Comparison of ENCODE assay signal across 16 cellular contexts in the genomic region with DNA sequence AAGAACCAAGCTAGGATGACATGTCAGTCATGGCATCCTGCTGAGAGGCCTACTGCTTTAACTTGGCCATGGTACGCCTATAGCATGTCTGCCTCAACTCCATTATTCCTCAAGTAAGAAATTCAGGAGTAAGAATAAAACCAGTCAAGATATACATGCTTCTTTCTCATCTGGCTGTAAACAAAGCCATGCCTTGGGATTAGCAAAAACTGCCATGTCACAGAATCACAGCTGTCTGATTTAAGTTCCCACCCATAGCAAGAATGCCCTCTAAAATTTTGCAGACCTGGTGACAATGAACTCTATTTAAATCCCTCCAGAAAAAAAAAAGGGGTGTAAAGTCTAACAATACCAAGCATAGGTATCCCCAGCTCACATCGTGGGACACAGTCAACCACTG. TPM values are rescaled to one million over a fixed set of nuclear protein-coding genes. Genes with fewer than 3 reads are reported as not detected.
DNase-seq lines count a peak whose midpoint lies in the region; ATAC-seq and TF ChIP-seq lines count a peak whose summit lies in the region.
"Had no signal": no experiment of that assay in that cellular context is flagged by ENCODE, and none has a peak within 500 bp of the region (broad histone marks: within the 10 kb centered on the region; RNA-seq: fewer than 3 reads in every experiment).

No MANE protein-coding gene starts in this region.

- no peak for TF ChIP-seq CTCF in esophagus muscularis mucosa (IDR thresholded peaks at IDR 0.05)
- no peak for TF ChIP-seq CTCF in osteocyte (IDR thresholded peaks at IDR 0.05)
- TF ChIP-seq CTCF in vagina (IDR thresholded peaks at IDR 0.05): no peak

- H3K4me3 Mint-ChIP-seq in osteocyte (ENCODE audit: unreplicated experiment): no peak overlapping the region
- no peak overlapping the region for H3K4me3 Mint-ChIP-seq in activated naive CD8-positive, alpha-beta T cell treated with anti-CD3 and anti-CD28 coated beads, Interleukin-2, amount 50 U/mL, for 24 hours
- H3K4me3 Mint-ChIP-seq: CD4-positive, CD25-positive, alpha-beta regulatory T cell; HFFc6 had no signal

- DNase-seq in adipocyte (ENCODE audit: low read depth) (peak; percentile 17), esophagus muscularis mucosa (ENCODE audit: extremely low spot score) (peak; percentile 55), osteocyte (ENCODE audit: extremely low spot score, unreplicated experiment) (no peak), vagina (ENCODE audit: extremely low spot score in 2 of 2) (peak; percentile 1 to 8), C1 segment of cervical spinal cord (lab: John Stamatoyannopoulos, UW) (no peak), HCEC 1CT (no peak)
- no peak for DNase-seq in activated naive CD8-positive, alpha-beta T cell treated with anti-CD3 and anti-CD28 coated beads, Interleukin-2, amount 50 U/mL, for 24 hours
- DNase-seq: 8988T; AML-193; CD4-positive, CD25-positive, alpha-beta regulatory T cell; DMS79 treated with DMSO at 0.1 percent for 48 hours; GDM1; HFFc6 had no signal

- ATAC-seq in activated naive CD8-positive, alpha-beta T cell treated with anti-CD3 and anti-CD28 coated beads, Interleukin-2, amount 50 U/mL, for 24 hours: no peak
- ATAC-seq: HepG2 had no signal

- no peaks in the 10 kb centered on the region for H3K36me3 ChIP-seq in adipocyte (ENCODE audit: control insufficient read depth, insufficient read depth, low read length, severe bottlenecking)
- no peaks in the 10 kb centered on the region for H3K36me3 ChIP-seq in esophagus muscularis mucosa
- no peaks in the 10 kb centered on the region for H3K36me3 ChIP-seq in vagina
- H3K36me3 ChIP-seq: BLaER1, HAP-1 had no signal

- no peaks in the 10 kb centered on the region for H3K36me3 Mint-ChIP-seq in osteocyte (ENCODE audit: unreplicated experiment)
- no peaks in the 10 kb centered on the region for H3K36me3 Mint-ChIP-seq in activated naive CD8-positive, alpha-beta T cell treated with anti-CD3 and anti-CD28 coated beads, Interleukin-2, amount 50 U/mL, for 24 hours (ENCODE audit: low read depth)
- H3K36me3 Mint-ChIP-seq: CD4-positive, CD25-positive, alpha-beta regulatory T cell had no signal

- H3K27ac Mint-ChIP-seq in osteocyte (ENCODE audit: unreplicated experiment): peak overlapping the region; percentile 45
- H3K27ac Mint-ChIP-seq in activated naive CD8-positive, alpha-beta T cell treated with anti-CD3 and anti-CD28 coated beads, Interleukin-2, amount 50 U/mL, for 24 hours: no peak overlapping the region
- H3K27ac Mint-ChIP-seq: CD4-positive, CD25-positive, alpha-beta regulatory T cell; HFFc6 had no signal

- peaks cover 5% of the 10 kb centered on the region for H3K9me3 Mint-ChIP-seq in osteocyte (ENCODE audit: unreplicated experiment)
- H3K9me3 Mint-ChIP-seq in activated naive CD8-positive, alpha-beta T cell treated with anti-CD3 and anti-CD28 coated beads, Interleukin-2, amount 50 U/mL, for 24 hours: no peaks in the 10 kb centered on the region
- H3K9me3 Mint-ChIP-seq: HFFc6 had no signal

- H3K27ac ChIP-seq in esophagus muscularis mucosa (replicated peaks in 1 of 4) (no peak overlapping the region), vagina (no peak overlapping the region)
- H3K27ac ChIP-seq: BLaER1 had no signal

- H3K27me3 Mint-ChIP-seq in osteocyte (ENCODE audit: unreplicated experiment): peaks cover 28% of the 10 kb centered on the region
- peaks cover 15% of the 10 kb centered on the region for H3K27me3 Mint-ChIP-seq in activated naive CD8-positive, alpha-beta T cell treated with anti-CD3 and anti-CD28 coated beads, Interleukin-2, amount 50 U/mL, for 24 hours

- intact Hi-C loops in esophagus muscularis mucosa (cut with DNase I) (no loop called here), vagina (cut with DNase I) (no loop called here)

- H3K4me1 ChIP-seq in adipocyte (ENCODE audit: control insufficient read depth, insufficient read depth, low read length) (peaks cover 57% of the 10 kb centered on the region), esophagus muscularis mucosa (no peaks in the 10 kb centered on the region), vagina (no peaks in the 10 kb centered on the region)
- H3K4me1 ChIP-seq: HAP-1 had no signal

- H3K27me3 ChIP-seq in adipocyte (replicated peaks; ENCODE audit: control insufficient read depth, insufficient read depth, low read length) (peaks cover 5% of the 10 kb centered on the region), esophagus muscularis mucosa (peaks cover 0 to 20% (median 3%) of the 10 kb centered on the region in 4 donors), vagina (no peaks in the 10 kb centered on the region)
- H3K27me3 ChIP-seq: BLaER1 had no signal

- H3K9ac ChIP-seq in adipocyte (ENCODE audit: low read length): peak overlapping the region; percentile 68
- H3K9ac ChIP-seq: BLaER1 had no signal

- H3K9me3 ChIP-seq in adipocyte (ENCODE audit: control insufficient read depth, low read length) (peaks cover 5% of the 10 kb centered on the region), esophagus muscularis mucosa (no peaks in the 10 kb centered on the region), vagina (no peaks in the 10 kb centered on the region)
- H3K9me3 ChIP-seq: BLaER1, HAP-1 had no signal

- peaks cover 27% of the 10 kb centered on the region for H3K4me1 Mint-ChIP-seq in osteocyte (ENCODE audit: unreplicated experiment)
- no peaks in the 10 kb centered on the region for H3K4me1 Mint-ChIP-seq in activated naive CD8-positive, alpha-beta T cell treated with anti-CD3 and anti-CD28 coated beads, Interleukin-2, amount 50 U/mL, for 24 hours
- H3K4me1 Mint-ChIP-seq: CD4-positive, CD25-positive, alpha-beta regulatory T cell had no signal

- H3K4me3 ChIP-seq in adipocyte (ENCODE audit: low read length) (no peak overlapping the region), esophagus muscularis mucosa (no peak overlapping the region), vagina (no peak overlapping the region)
- H3K4me3 ChIP-seq: BLaER1, HAP-1 had no signal

- no peak for TF ChIP-seq POLR2A in esophagus muscularis mucosa (IDR thresholded peaks at IDR 0.05; ENCODE audit: low read depth)
- no peak for TF ChIP-seq POLR2A in vagina (IDR thresholded peaks at IDR 0.05)

- TF ChIP-seq EP300 in esophagus muscularis mucosa (IDR thresholded peaks at IDR 0.05): no peak

- 67% methylated on average over 2 of the region's 2 CpGs for WGBS in esophagus muscularis mucosa

RNA-seq across cellular contexts. Expression of gene ACAN, which starts 55.6 kb away (rescaled TPM):
- total RNA-seq in esophagus muscularis mucosa: under 1 TPM in 3 of 4 donors, not detected in 1; under 0.01 to 0.11 (median 0.06) TPM
- 11.6 and 13.2 TPM in 2 replicates for total RNA-seq in osteocyte
- 2.0 TPM for total RNA-seq in vagina
- total RNA-seq: CD4-positive, CD25-positive, alpha-beta regulatory T cell; HepG2 had no signal

Comparison
In these comparisons a context has a peak if more than half of its experiments do, and no peak if none do; other contexts are left out.
1. DNase-seq: peak in adipocyte (single experiment), esophagus muscularis mucosa (single experiment) and vagina (2 of 2); none in osteocyte (single experiment), C1 segment of cervical spinal cord (0 of 14), activated naive CD8-positive, alpha-beta T cell treated with anti-CD3 and anti-CD28 coated beads, Interleukin-2, amount 50 U/mL, for 24 hours (single experiment) and HCEC 1CT (single experiment).